Comparison of ENCODE assay signal across 32 cellular contexts in genomic region chr6:43047998-43048397, GRCh38.
"Had no signal": no experiment of that assay in that cellular context is flagged by ENCODE, and none has a peak within 500 bp of the region (broad histone marks: within the 10 kb centered on the region; RNA-seq: fewer than 3 reads in every experiment).

No MANE protein-coding gene starts in this region.

- H3K9ac ChIP-seq: SK-N-SH had no signal

- H3K4me3 Mint-ChIP-seq: activated CD4-positive, alpha-beta T cell treated with anti-CD3 and anti-CD28 coated beads, Interleukin-2, amount 10 ng/mL, durations not matched to agents 24 days and 14 days; activated CD8-positive, alpha-beta T cell treated with anti-CD3 and anti-CD28 coated beads for 36 hours; activated naive CD4-positive, alpha-beta T cell treated with anti-CD3 and anti-CD28 coated beads, Interleukin-2, amount 10 ng/mL, durations not matched to agents 7 days and 5 days; activated naive CD8-positive, alpha-beta T cell; activated naive CD8-positive, alpha-beta T cell treated with anti-CD3 and anti-CD28 coated beads, Interleukin-2, amount 50 U/mL, for 24 hours; T-helper 1 cell treated with Interleukin-12 subunit alpha and Interleukin-12 subunit beta and Interleukin-4 antibody, amounts not matched to agents 30 μg/mL and 1 μg/mL, for 36 hours; T-helper 2 cell treated with Interferon-gamma antibody and Interleukin-4, amounts not matched to agents 5 μg/mL and 100 μg/mL, for 36 hours had no signal

- DNase-seq: activated CD4-positive, alpha-beta T cell treated with anti-CD3 and anti-CD28 coated beads, Interleukin-2, amount 10 ng/mL, durations not matched to agents 24 days and 14 days; activated CD4-positive, alpha-beta T cell treated with anti-CD3 and anti-CD28 coated beads, Interleukin-2, amount 50 U/mL, for 4 hours; activated CD8-positive, alpha-beta T cell treated with anti-CD3 and anti-CD28 coated beads for 36 hours; activated effector memory CD4-positive, alpha-beta T cell treated with Interleukin-2 at 50 U/mL for 16 hours; activated naive CD4-positive, alpha-beta T cell treated with anti-CD3 and anti-CD28 coated beads, Interleukin-2, amount 10 ng/mL, durations not matched to agents 7 days and 5 days; activated naive CD8-positive, alpha-beta T cell treated with anti-CD3 and anti-CD28 coated beads, Interleukin-2, amount 50 U/mL, for 24 hours; activated T-cell treated with anti-CD3 and anti-CD28 coated beads, Interleukin-2, amount 50 U/mL, for 48 hours; anterior cingulate cortex; central memory CD4-positive, alpha-beta T cell; MM.1S; MV-4-11; NCI-H1092; NCI-H1436 treated with DMSO at 0.1 percent for 48 hours; NCI-H1694 treated with DMSO at 0.1 percent for 48 hours; NCI-H2029; NCI-H2171; NCI-H510A; NCI-H526; NCI-H748 treated with DMSO at 0.1 percent for 48 hours; NK-92 treated with Interleukin-12 subunit alpha and Interleukin-12 subunit beta, amount 100 ng/mL, for 24 hours; PC-3; Peyer's patch; RPMI8226; SHP77 treated with DMSO at 0.1 percent for 48 hours; SK-N-SH had no signal

- H3K27me3 Mint-ChIP-seq: activated CD4-positive, alpha-beta T cell treated with anti-CD3 and anti-CD28 coated beads, Interleukin-2, amount 10 ng/mL, durations not matched to agents 24 days and 14 days; activated CD8-positive, alpha-beta T cell treated with anti-CD3 and anti-CD28 coated beads for 36 hours; activated naive CD4-positive, alpha-beta T cell treated with anti-CD3 and anti-CD28 coated beads, Interleukin-2, amount 10 ng/mL, durations not matched to agents 7 days and 5 days; activated naive CD8-positive, alpha-beta T cell; activated naive CD8-positive, alpha-beta T cell treated with anti-CD3 and anti-CD28 coated beads, Interleukin-2, amount 50 U/mL, for 24 hours had no signal

- H3K27ac Mint-ChIP-seq: activated CD4-positive, alpha-beta T cell treated with anti-CD3 and anti-CD28 coated beads, Interleukin-2, amount 10 ng/mL, durations not matched to agents 24 days and 14 days; activated CD8-positive, alpha-beta T cell treated with anti-CD3 and anti-CD28 coated beads for 36 hours; activated naive CD4-positive, alpha-beta T cell treated with anti-CD3 and anti-CD28 coated beads, Interleukin-2, amount 10 ng/mL, durations not matched to agents 7 days and 5 days; activated naive CD8-positive, alpha-beta T cell; activated naive CD8-positive, alpha-beta T cell treated with anti-CD3 and anti-CD28 coated beads, Interleukin-2, amount 50 U/mL, for 24 hours; brain; T-helper 1 cell treated with Interleukin-12 subunit alpha and Interleukin-12 subunit beta and Interleukin-4 antibody, amounts not matched to agents 30 μg/mL and 1 μg/mL, for 36 hours had no signal

- H3K4me2 ChIP-seq: SK-N-SH had no signal

- H3K9me3 Mint-ChIP-seq: activated CD4-positive, alpha-beta T cell treated with anti-CD3 and anti-CD28 coated beads, Interleukin-2, amount 10 ng/mL, durations not matched to agents 24 days and 14 days; activated CD8-positive, alpha-beta T cell treated with anti-CD3 and anti-CD28 coated beads for 36 hours; activated naive CD4-positive, alpha-beta T cell treated with anti-CD3 and anti-CD28 coated beads, Interleukin-2, amount 10 ng/mL, durations not matched to agents 7 days and 5 days; activated naive CD8-positive, alpha-beta T cell treated with anti-CD3 and anti-CD28 coated beads, Interleukin-2, amount 50 U/mL, for 24 hours; brain; T-helper 1 cell treated with Interleukin-12 subunit alpha and Interleukin-12 subunit beta and Interleukin-4 antibody, amounts not matched to agents 30 μg/mL and 1 μg/mL, for 36 hours; T-helper 2 cell treated with Interferon-gamma antibody and Interleukin-4, amounts not matched to agents 5 μg/mL and 100 μg/mL, for 36 hours had no signal

- H3K27ac ChIP-seq: Peyer's patch, SJSA1 had no signal

- ATAC-seq: activated CD8-positive, alpha-beta T cell treated with anti-CD3 and anti-CD28 coated beads for 36 hours; activated naive CD8-positive, alpha-beta T cell treated with anti-CD3 and anti-CD28 coated beads, Interleukin-2, amount 50 U/mL, for 24 hours; PC-3 had no signal

- FAIRE-seq: bronchial epithelial cell, TTC549 had no signal

- H3K27me3 ChIP-seq: Peyer's patch, SJSA1 had no signal

- H3K4me3 ChIP-seq: Peyer's patch, SJSA1 had no signal

- H3K9me3 ChIP-seq: Peyer's patch, SJSA1, SK-N-SH had no signal
